ENCODE assay signal across 8 cellular contexts in genomic region chr1:104057219-104057898, GRCh38.
A peak's percentile ranks its signal among the peaks of the same experiment; 100 is the strongest.
DNase-seq lines count a peak whose midpoint lies in the region; ATAC-seq and TF ChIP-seq lines count a peak whose summit lies in the region.
"Not testable (repeated sequence)": the region's sequence is repeated elsewhere in the genome, so short reads cannot be mapped to it uniquely, and the experiment has no call there.

No MANE protein-coding gene starts in this region.

- not testable (repeated sequence) for H3K4me1 ChIP-seq in MM.1S (ENCODE audit: low read length); Peyer's patch; colonic mucosa

- TF ChIP-seq POLR2A in Peyer's patch (IDR thresholded peaks at IDR 0.05), result not testable (repeated sequence)

- not testable (repeated sequence) for TF ChIP-seq CTCF in MM.1S (IDR thresholded peaks at IDR 0.05; ENCODE audit: low read length); Peyer's patch (IDR thresholded peaks at IDR 0.05); colonic mucosa (IDR thresholded peaks at IDR 0.05)

- H3K9ac ChIP-seq in MM.1S (ENCODE audit: low read length); colonic mucosa (ENCODE audit: low read depth in 2 of 2, low read length in 2 of 2): not testable (repeated sequence)

- H3K4me3 Mint-ChIP-seq in stimulated activated memory B cell treated with anti-CD40 and anti-IgM and Interleukin-4, amounts not matched to agents 10 μg/mL and 1 μg/mL and 100 μg/mL, for 72 hours, result not testable (repeated sequence)

- not testable (repeated sequence) for H3K9me3 Mint-ChIP-seq in stimulated activated memory B cell treated with anti-CD40 and anti-IgM and Interleukin-4, amounts not matched to agents 10 μg/mL and 1 μg/mL and 100 μg/mL, for 72 hours

- not testable (repeated sequence) for H3F3A ChIP-seq in MM.1S (ENCODE audit: insufficient read depth, low read length)

- not testable (repeated sequence) for H3K27me3 Mint-ChIP-seq in stimulated activated memory B cell treated with anti-CD40 and anti-IgM and Interleukin-4, amounts not matched to agents 10 μg/mL and 1 μg/mL and 100 μg/mL, for 72 hours

- H3K27ac Mint-ChIP-seq in stimulated activated memory B cell treated with anti-CD40 and anti-IgM and Interleukin-4, amounts not matched to agents 10 μg/mL and 1 μg/mL and 100 μg/mL, for 72 hours, result peak overlapping the region; percentile 48

- not testable (repeated sequence) for H3K9me2 ChIP-seq in MM.1S (replicated peaks; ENCODE audit: insufficient read depth, low read length)

- not testable (repeated sequence) for H3K36me3 ChIP-seq in MM.1S (replicated peaks; ENCODE audit: insufficient read depth, low read length); Peyer's patch; colonic mucosa

- peak overlapping the region; percentile 37; the same call in 1 of the 2 replicates for H3K4me2 ChIP-seq in MM.1S (ENCODE audit: low read depth, low read length)

- peaks cover 15% of the 10 kb centered on the region for H3K4me1 Mint-ChIP-seq in stimulated activated memory B cell treated with anti-CD40 and anti-IgM and Interleukin-4, amounts not matched to agents 10 μg/mL and 1 μg/mL and 100 μg/mL, for 72 hours

- H3K36me3 Mint-ChIP-seq in stimulated activated memory B cell treated with anti-CD40 and anti-IgM and Interleukin-4, amounts not matched to agents 10 μg/mL and 1 μg/mL and 100 μg/mL, for 72 hours, result not testable (repeated sequence)

- H2AFZ ChIP-seq in MM.1S (ENCODE audit: low read length), result peak overlapping the region; percentile 48

- ATAC-seq in HG03432 (IDR thresholded peaks at IDR 0.05; ENCODE audit: unreplicated experiment), result peak; percentile 60
- not testable (repeated sequence) for ATAC-seq in stimulated activated memory B cell treated with anti-CD40 and anti-IgM and Interleukin-4, amounts not matched to agents 10 μg/mL and 1 μg/mL and 100 μg/mL, for 72 hours

- intact Hi-C loops in colonic mucosa (cut with DNase I), result not testable (repeated sequence)

- DNase-seq in DMS153 (lab: John Stamatoyannopoulos, UW), result peak; percentile 82
- peak; percentile 77 for DNase-seq in MM.1S
- DNase-seq in NCI-H526 treated with DMSO at 0.1 percent for 48 hours (lab: John Stamatoyannopoulos, UW), result peak; percentile 24
- peak in 2 of 3 donors; percentile 53 to 63 for DNase-seq in Peyer's patch
- DNase-seq in colonic mucosa, result peak; percentile 76
- DNase-seq in left kidney (ENCODE audit: low read depth, low spot score), result peak; percentile 53

- H3K9me3 ChIP-seq in MM.1S (replicated peaks; ENCODE audit: insufficient read depth, low read length); Peyer's patch; colonic mucosa: not testable (repeated sequence)

- H3K4me3 ChIP-seq in MM.1S (ENCODE audit: low read length); Peyer's patch; colonic mucosa: not testable (repeated sequence)

- not testable (repeated sequence) for H4K20me1 ChIP-seq in MM.1S (ENCODE audit: insufficient read depth, low read length)

- H3K27me3 ChIP-seq in MM.1S (replicated peaks; ENCODE audit: insufficient read depth, low read length); Peyer's patch; colonic mucosa: not testable (repeated sequence)

- not testable (repeated sequence) for H3K79me2 ChIP-seq in MM.1S (ENCODE audit: low read length)

- H3K27ac ChIP-seq in MM.1S (ENCODE audit: low read length); Peyer's patch; colonic mucosa: not testable (repeated sequence)

Comparison
In these comparisons a context has a peak if more than half of its experiments do, and no peak if none do; other contexts are left out.
1. DNase-seq: peak in every context shown above with its lines; median percentile 82 in DMS153; 77 in MM.1S; 76 in colonic mucosa; 58 in Peyer's patch; 53 in left kidney; 24 in NCI-H526 treated with DMSO at 0.1 percent for 48 hours.